ENCODE assay signal across 16 cellular contexts in the genomic region with DNA sequence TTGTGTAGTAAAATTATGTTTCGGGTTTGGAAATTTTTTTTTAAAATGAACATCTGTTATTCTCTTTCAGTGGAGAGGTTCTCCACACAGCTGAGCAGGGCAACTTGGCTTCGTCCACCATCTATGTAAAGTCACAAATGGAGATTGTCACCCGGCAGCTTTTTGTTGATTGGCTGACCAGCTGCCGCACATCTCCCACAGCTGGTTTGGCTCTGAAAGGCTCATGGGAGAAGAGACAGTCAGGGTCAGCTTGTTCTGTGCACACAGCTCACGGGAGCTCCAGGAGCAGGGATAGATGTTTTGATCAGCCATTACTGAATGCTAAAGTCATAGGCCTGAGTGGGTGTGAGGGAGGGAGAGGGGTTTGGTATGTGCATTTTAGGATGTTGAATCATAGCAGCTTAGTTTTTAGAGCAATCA. TPM values are rescaled to one million over a fixed set of nuclear protein-coding genes. Genes with fewer than 3 reads are reported as not detected.
DNase-seq lines count a peak whose midpoint lies in the region; ATAC-seq and TF ChIP-seq lines count a peak whose summit lies in the region.
"Had no signal": no experiment of that assay in that cellular context is flagged by ENCODE, and none has a peak within 500 bp of the region (broad histone marks: within the 10 kb centered on the region; RNA-seq: fewer than 3 reads in every experiment).

No MANE protein-coding gene starts in this region.

- 27 to 50% (median 28%) methylated on average over 5 of the region's 5 CpGs for WGBS in psoas muscle, 3 donors

- H3K4me1 ChIP-seq in foreskin keratinocyte (peaks cover 65% of the 10 kb centered on the region), psoas muscle (no peaks in the 10 kb centered on the region)

- peak; percentile 80 for DNase-seq in BJ (ENCODE audit: low read depth)
- DNase-seq in foreskin keratinocyte: peak; percentile 80 to 91
- peak in 1 of 2 donors; percentile 59 for DNase-seq in psoas muscle
- DNase-seq in NCI-H1436 treated with DMSO at 0.1 percent for 48 hours (lab: John Stamatoyannopoulos, UW): no peak
- no peak for DNase-seq in activated CD4-positive, alpha-beta T cell treated with anti-CD3 and anti-CD28 coated beads, Interleukin-2, amount 50 U/mL, for 48 hours
- DNase-seq: activated effector memory CD4-positive, alpha-beta T cell treated with Interleukin-2 at 50 U/mL for 16 hours; CD4-positive, alpha-beta T cell; effector memory CD8-positive, alpha-beta T cell; Karpas-422; NK-92 treated with Interleukin-12 subunit alpha and Interleukin-12 subunit beta, amount 100 ng/mL, for 24 hours; stimulated activated CD4-positive, alpha-beta T cell treated with anti-CD3 and anti-CD28 coated beads, Interleukin-12 subunit alpha, Interleukin-12 subunit beta, amount 100 ng/mL, for 4 hours; stimulated activated naive CD4-positive, alpha-beta T cell treated with Interleukin-2 at 50 U/mL for 16 hours had no signal

- CTCF ChIA-PET in BJ (lab: Yijun Ruan, JAX): interaction anchor here (1.2 to 5.6 kb wide), 8 partner anchors 10 to 161 kb away, joined by 3 to 36 read pairs (median 4); a partner anchor contains a TSS

- ATAC-seq in SK-N-SH treated with all-trans-retinoic acid at 6 μM for 48 hours: peak; percentile 87
- peak; percentile 75 for ATAC-seq in foreskin keratinocyte
- peak; percentile 39 to 84 (median 60) for ATAC-seq in psoas muscle
- no peak for ATAC-seq in GM21423 (IDR thresholded peaks at IDR 0.05; ENCODE audit: unreplicated experiment)
- no peak for ATAC-seq in activated CD4-positive, CD25-positive, alpha-beta regulatory T cell treated with anti-CD3 and anti-CD28 coated beads, Interleukin-2, amount 50 U/mL, for 24 hours
- ATAC-seq: effector memory CD8-positive, alpha-beta T cell had no signal

- TF ChIP-seq CTCF in BJ (IDR thresholded peaks at IDR 0.05; ENCODE audit: insufficient read depth, low read depth, low read length) (no peak), foreskin keratinocyte (conservative IDR thresholded peaks at IDR 0.05) (no peak), psoas muscle (IDR thresholded peaks at IDR 0.05) (no peak)

- H3K9me3 ChIP-seq in psoas muscle: no peaks in the 10 kb centered on the region

- POLR2A ChIA-PET in BJ (lab: Charles Lee): interaction anchor here (1.0 to 1.8 kb wide), 4 partner anchors 18 to 41 kb away, joined by 4 to 8 read pairs (median 6); no protein-coding TSS in a partner anchor

- H3K27me3 ChIP-seq in BJ (ENCODE audit: control insufficient read depth, insufficient read depth, low read length): no peaks in the 10 kb centered on the region
- no peaks in the 10 kb centered on the region for H3K27me3 ChIP-seq in foreskin keratinocyte
- H3K27me3 ChIP-seq in psoas muscle (ENCODE audit: insufficient read depth in 3 of 3, low read length in 2 of 3): no peaks in the 10 kb centered on the region

- no peak overlapping the region for H3K4me3 ChIP-seq in BJ (ENCODE audit: low read depth, low read length)
- H3K4me3 ChIP-seq in psoas muscle: no peak overlapping the region

- intact Hi-C loops in psoas muscle (cut with DNase I): no loop called here

- H3K27ac ChIP-seq in foreskin keratinocyte (peak overlapping the region; percentile 85), psoas muscle (peak overlapping the region; percentile 5)
- H3K27ac ChIP-seq: VCaP had no signal

- H3K36me3 ChIP-seq in BJ (ENCODE audit: control insufficient read depth, insufficient read depth, low read length) (no peaks in the 10 kb centered on the region), psoas muscle (ENCODE audit: insufficient read depth in 1 of 2, low read depth in 1 of 2) (no peaks in the 10 kb centered on the region)

TF ChIP-seq in SK-N-SH treated with all-trans-retinoic acid at 6 μM for 48 hours, 23 proteins besides CTCF, POLR2A, EP300 and RAD21 (continues in another document):
- TF ChIP-seq SNAI2 (CRISPR knock-in tag; IDR thresholded peaks at IDR 0.05): no peak
- TF ChIP-seq, protein P1, sequence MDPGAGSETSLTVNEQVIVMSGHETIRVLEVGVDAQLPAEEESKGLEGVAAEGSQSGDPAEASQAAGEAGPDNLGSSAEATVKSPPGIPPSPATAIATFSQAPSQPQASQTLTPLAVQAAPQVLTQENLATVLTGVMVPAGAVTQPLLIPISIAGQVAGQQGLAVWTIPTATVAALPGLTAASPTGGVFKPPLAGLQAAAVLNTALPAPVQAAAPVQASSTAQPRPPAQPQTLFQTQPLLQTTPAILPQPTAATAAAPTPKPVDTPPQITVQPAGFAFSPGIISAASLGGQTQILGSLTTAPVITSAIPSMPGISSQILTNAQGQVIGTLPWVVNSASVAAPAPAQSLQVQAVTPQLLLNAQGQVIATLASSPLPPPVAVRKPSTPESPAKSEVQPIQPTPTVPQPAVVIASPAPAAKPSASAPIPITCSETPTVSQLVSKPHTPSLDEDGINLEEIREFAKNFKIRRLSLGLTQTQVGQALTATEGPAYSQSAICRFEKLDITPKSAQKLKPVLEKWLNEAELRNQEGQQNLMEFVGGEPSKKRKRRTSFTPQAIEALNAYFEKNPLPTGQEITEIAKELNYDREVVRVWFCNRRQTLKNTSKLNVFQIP (CRISPR knock-in tag; IDR thresholded peaks at IDR 0.05; ENCODE audit: borderline replicate concordance, low read depth): no peak
- no peak for TF ChIP-seq GLIS3 (CRISPR knock-in tag; IDR thresholded peaks at IDR 0.05)
- TF ChIP-seq ISL1 (CRISPR knock-in tag; IDR thresholded peaks at IDR 0.05): no peak; the same call in 1 of the 2 replicates
- TF ChIP-seq OSR1 (CRISPR knock-in tag; IDR thresholded peaks at IDR 0.05): no peak
- no peak for TF ChIP-seq PPARA (CRISPR knock-in tag; IDR thresholded peaks at IDR 0.05; ENCODE audit: borderline replicate concordance)
- no peak for TF ChIP-seq ARNTL (CRISPR knock-in tag; IDR thresholded peaks at IDR 0.05; ENCODE audit: borderline replicate concordance, low read depth)
- no peak for TF ChIP-seq BACH2 (CRISPR knock-in tag; IDR thresholded peaks at IDR 0.05; ENCODE audit: borderline replicate concordance)
- TF ChIP-seq ZFP3 (CRISPR knock-in tag; IDR thresholded peaks at IDR 0.05): no peak
- no peak for TF ChIP-seq ESRRG (CRISPR knock-in tag; IDR thresholded peaks at IDR 0.05)
- TF ChIP-seq RARB (CRISPR knock-in tag; IDR thresholded peaks at IDR 0.05): no peak
- no peak for TF ChIP-seq CSDC2 (CRISPR knock-in tag; IDR thresholded peaks at IDR 0.05)
- TF ChIP-seq, protein P2, sequence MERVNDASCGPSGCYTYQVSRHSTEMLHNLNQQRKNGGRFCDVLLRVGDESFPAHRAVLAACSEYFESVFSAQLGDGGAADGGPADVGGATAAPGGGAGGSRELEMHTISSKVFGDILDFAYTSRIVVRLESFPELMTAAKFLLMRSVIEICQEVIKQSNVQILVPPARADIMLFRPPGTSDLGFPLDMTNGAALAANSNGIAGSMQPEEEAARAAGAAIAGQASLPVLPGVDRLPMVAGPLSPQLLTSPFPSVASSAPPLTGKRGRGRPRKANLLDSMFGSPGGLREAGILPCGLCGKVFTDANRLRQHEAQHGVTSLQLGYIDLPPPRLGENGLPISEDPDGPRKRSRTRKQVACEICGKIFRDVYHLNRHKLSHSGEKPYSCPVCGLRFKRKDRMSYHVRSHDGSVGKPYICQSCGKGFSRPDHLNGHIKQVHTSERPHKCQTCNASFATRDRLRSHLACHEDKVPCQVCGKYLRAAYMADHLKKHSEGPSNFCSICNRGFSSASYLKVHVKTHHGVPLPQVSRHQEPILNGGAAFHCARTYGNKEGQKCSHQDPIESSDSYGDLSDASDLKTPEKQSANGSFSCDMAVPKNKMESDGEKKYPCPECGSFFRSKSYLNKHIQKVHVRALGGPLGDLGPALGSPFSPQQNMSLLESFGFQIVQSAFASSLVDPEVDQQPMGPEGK (CRISPR knock-in tag; IDR thresholded peaks at IDR 0.05; ENCODE audit: borderline replicate concordance): no peak
- TF ChIP-seq, protein P3, sequence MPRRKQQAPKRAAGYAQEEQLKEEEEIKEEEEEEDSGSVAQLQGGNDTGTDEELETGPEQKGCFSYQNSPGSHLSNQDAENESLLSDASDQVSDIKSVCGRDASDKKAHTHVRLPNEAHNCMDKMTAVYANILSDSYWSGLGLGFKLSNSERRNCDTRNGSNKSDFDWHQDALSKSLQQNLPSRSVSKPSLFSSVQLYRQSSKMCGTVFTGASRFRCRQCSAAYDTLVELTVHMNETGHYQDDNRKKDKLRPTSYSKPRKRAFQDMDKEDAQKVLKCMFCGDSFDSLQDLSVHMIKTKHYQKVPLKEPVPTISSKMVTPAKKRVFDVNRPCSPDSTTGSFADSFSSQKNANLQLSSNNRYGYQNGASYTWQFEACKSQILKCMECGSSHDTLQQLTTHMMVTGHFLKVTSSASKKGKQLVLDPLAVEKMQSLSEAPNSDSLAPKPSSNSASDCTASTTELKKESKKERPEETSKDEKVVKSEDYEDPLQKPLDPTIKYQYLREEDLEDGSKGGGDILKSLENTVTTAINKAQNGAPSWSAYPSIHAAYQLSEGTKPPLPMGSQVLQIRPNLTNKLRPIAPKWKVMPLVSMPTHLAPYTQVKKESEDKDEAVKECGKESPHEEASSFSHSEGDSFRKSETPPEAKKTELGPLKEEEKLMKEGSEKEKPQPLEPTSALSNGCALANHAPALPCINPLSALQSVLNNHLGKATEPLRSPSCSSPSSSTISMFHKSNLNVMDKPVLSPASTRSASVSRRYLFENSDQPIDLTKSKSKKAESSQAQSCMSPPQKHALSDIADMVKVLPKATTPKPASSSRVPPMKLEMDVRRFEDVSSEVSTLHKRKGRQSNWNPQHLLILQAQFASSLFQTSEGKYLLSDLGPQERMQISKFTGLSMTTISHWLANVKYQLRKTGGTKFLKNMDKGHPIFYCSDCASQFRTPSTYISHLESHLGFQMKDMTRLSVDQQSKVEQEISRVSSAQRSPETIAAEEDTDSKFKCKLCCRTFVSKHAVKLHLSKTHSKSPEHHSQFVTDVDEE (CRISPR knock-in tag; IDR thresholded peaks at IDR 0.05): no peak
- no peak for TF ChIP-seq ZFP30 (CRISPR knock-in tag; IDR thresholded peaks at IDR 0.05)

RNA-seq across cellular contexts. Expression of a gene that starts 12.9 kb away (rescaled TPM):
- 199 and 291 TPM in 2 replicates for polyA plus RNA-seq in BJ (2011; rRNA removed)
- 156 and 199 TPM in 2 replicates for polyA minus RNA-seq in BJ (2011; rRNA and poly(A)+ RNA removed)
- total RNA-seq in foreskin keratinocyte: 24.5 and 25.0 TPM in 2 replicates
- 15.7 and 17.0 TPM in 2 replicates for polyA plus RNA-seq in foreskin keratinocyte
- 10 to 100 TPM; 12.2 to 53.5 (median 22.5) TPM for total RNA-seq in psoas muscle
- 1 to 10 TPM; 1.3 to 4.6 (median 4.2) TPM for polyA plus RNA-seq in psoas muscle
- total RNA-seq: CD4-positive, alpha-beta T cell had no signal

Comparison
In these comparisons a context has a peak if more than half of its experiments do, and no peak if none do; other contexts are left out.
1. DNase-seq: peak in BJ (single experiment) and foreskin keratinocyte (2 of 2); none in NCI-H1436 treated with DMSO at 0.1 percent for 48 hours (single experiment) and activated CD4-positive, alpha-beta T cell treated with anti-CD3 and anti-CD28 coated beads, Interleukin-2, amount 50 U/mL, for 48 hours (0 of 2).
2. ATAC-seq: peak in SK-N-SH treated with all-trans-retinoic acid at 6 μM for 48 hours (single experiment), foreskin keratinocyte (single experiment) and psoas muscle (4 of 4); none in GM21423 (single experiment) and activated CD4-positive, CD25-positive, alpha-beta regulatory T cell treated with anti-CD3 and anti-CD28 coated beads, Interleukin-2, amount 50 U/mL, for 24 hours (0 of 2).
3. RNA of a gene that starts 12.9 kb away (polyA plus RNA-seq): 199 to 291 TPM in BJ; 15.7 to 17.0 TPM in foreskin keratinocyte and 1.3 to 4.6 TPM in psoas muscle; every median in the first group is over 10 times any median in the second.